In genomic region chr15:47717036-47717611, GRCh38 we compare ENCODE assay signal across 8 cellular contexts.
DNase-seq lines count a peak whose midpoint lies in the region; ATAC-seq and TF ChIP-seq lines count a peak whose summit lies in the region.

Gene SEMA6D, plus strand, starts transcription at chr15:47717505. Its CDS starts 42,294 bp downstream, at chr15:47759799.

- H3F3A ChIP-seq in MM.1S (ENCODE audit: insufficient read depth, low read length), result no peaks in the 10 kb centered on the region

- peak within 1 kb of the TSS; percentile 47 for H3K4me3 ChIP-seq in MM.1S (ENCODE audit: low read length)

- H3K27ac ChIP-seq in C4-2B (peak within 1 kb of the TSS; percentile 5; the same call in 1 of the 2 replicates), MM.1S (ENCODE audit: low read length) (no peak within 1 kb of the TSS)

- no peaks in the 10 kb centered on the region for H3K36me3 Mint-ChIP-seq in nephron progenitor cell (ENCODE audit: low read depth)

- peaks cover 13% of the 10 kb centered on the region for H3K27me3 Mint-ChIP-seq in nephron progenitor cell (ENCODE audit: low read depth, poor library complexity)

- DNase-seq in MM.1S (peak; percentile 22), T1000 (lab: John Stamatoyannopoulos, UW) (peak; percentile 71), globus pallidus (ENCODE audit: low spot score) (peak; percentile 87), nephron progenitor cell (peak; percentile 92), NOMO-1 treated with DMSO at 0.1 percent for 48 hours (lab: John Stamatoyannopoulos, UW; ENCODE audit: unreplicated experiment) (no peak), OCI-M1 (lab: John Stamatoyannopoulos, UW) (no peak)

- peak within 1 kb of the TSS; percentile 100 for H3K27ac Mint-ChIP-seq in nephron progenitor cell

- peaks cover 3% of the 10 kb centered on the region for H3K9me3 Mint-ChIP-seq in nephron progenitor cell

- TF ChIP-seq CTCF in C4-2B (conservative IDR thresholded peaks at IDR 0.05), result peak; percentile 65
- no peak for TF ChIP-seq CTCF in MM.1S (IDR thresholded peaks at IDR 0.05; ENCODE audit: low read length)
- TF ChIP-seq CTCF in nephron progenitor cell (IDR thresholded peaks at IDR 0.05), result no peak

- no peak for ATAC-seq in HG02938 (IDR thresholded peaks at IDR 0.05; ENCODE audit: unreplicated experiment)

- no peaks in the 10 kb centered on the region for H3K36me3 ChIP-seq in MM.1S (replicated peaks; ENCODE audit: insufficient read depth, low read length)

- peak within 1 kb of the TSS; percentile 42; the same call in 1 of the 2 replicates for H2AFZ ChIP-seq in MM.1S (ENCODE audit: low read length)

- H3K9ac ChIP-seq in MM.1S (ENCODE audit: low read length), result no peak within 1 kb of the TSS

- no peaks in the 10 kb centered on the region for H3K9me3 ChIP-seq in MM.1S (replicated peaks; ENCODE audit: insufficient read depth, low read length)

- H3K79me2 ChIP-seq in MM.1S (ENCODE audit: low read length), result no peaks in the 10 kb centered on the region

- H3K9me2 ChIP-seq in MM.1S (replicated peaks; ENCODE audit: insufficient read depth, low read length), result no peaks in the 10 kb centered on the region

- H3K4me2 ChIP-seq in MM.1S (ENCODE audit: low read depth, low read length), result peak within 1 kb of the TSS; percentile 53; the same call in 1 of the 2 replicates

- H3K27me3 ChIP-seq in MM.1S (replicated peaks; ENCODE audit: insufficient read depth, low read length), result no peaks in the 10 kb centered on the region

- no peaks in the 10 kb centered on the region for H3K4me1 ChIP-seq in MM.1S (ENCODE audit: low read length)

- peaks cover 69% of the 10 kb centered on the region for H3K4me1 Mint-ChIP-seq in nephron progenitor cell

- H3K4me3 Mint-ChIP-seq in nephron progenitor cell, result peak within 1 kb of the TSS; percentile 99

- H4K20me1 ChIP-seq in MM.1S (ENCODE audit: insufficient read depth, low read length), result no peaks in the 10 kb centered on the region

Comparison
In these comparisons a context has a peak if more than half of its experiments do, and no peak if none do; other contexts are left out.
1. DNase-seq: peak in MM.1S (single experiment), T1000 (single experiment), globus pallidus (single experiment) and nephron progenitor cell (single experiment); none in NOMO-1 treated with DMSO at 0.1 percent for 48 hours (single experiment) and OCI-M1 (single experiment).